ENCODE assay signal across 7 cellular contexts in genomic region chr14:92794547-92794941, GRCh38. TPM values are rescaled to one million over a fixed set of nuclear protein-coding genes. Genes with fewer than 3 reads are reported as not detected.
A peak's percentile ranks its signal among the peaks of the same experiment; 100 is the strongest.
DNase-seq lines count a peak whose midpoint lies in the region; ATAC-seq and TF ChIP-seq lines count a peak whose summit lies in the region.

No MANE protein-coding gene starts in this region.

- H3K27me3 Mint-ChIP-seq in type B pancreatic cell = peaks cover 3% of the 10 kb centered on the region

- ATAC-seq in GM21390 (IDR thresholded peaks at IDR 0.05; ENCODE audit: unreplicated experiment) (peak; percentile 1), GM21619 (IDR thresholded peaks at IDR 0.05; ENCODE audit: unreplicated experiment) (no peak)

- WGBS in mammary epithelial cell (ENCODE audit: low coverage, missing lambda C conversion rate) = 2% methylated on average over 6 of the region's 20 CpGs
- WGBS in liver = under 1% methylated on average over 20 of the region's 20 CpGs

- peak overlapping the region; percentile 98 for H3K9ac ChIP-seq in mammary epithelial cell (ENCODE audit: insufficient read depth, low read length)
- H3K9ac ChIP-seq in liver (ENCODE audit: low read depth in 1 of 2, low read length in 2 of 2) = peak overlapping the region; percentile 96 to 100

- peaks cover 9% of the 10 kb centered on the region for H3K4me1 ChIP-seq in mammary epithelial cell (ENCODE audit: insufficient read depth, low read length)
- H3K4me1 ChIP-seq in liver (ENCODE audit: control insufficient read depth in 4 of 4, insufficient read depth in 4 of 4, low read length in 3 of 4) = peaks cover 6 to 43% (median 32%) of the 10 kb centered on the region in 4 donors

- dilution Hi-C loops in mammary epithelial cell (cut with HindIII; ENCODE audit: low sequenced_read_pairs) = no loop called here

- peak overlapping the region; percentile 89 for H3K27ac ChIP-seq in mammary epithelial cell (ENCODE audit: insufficient read depth, low read depth, low read length)
- peak overlapping the region; percentile 87 to 94 for H3K27ac ChIP-seq in liver (ENCODE audit: low read depth in 1 of 2, low read length in 2 of 2)

- intact Hi-C loops in mammary epithelial cell (cut with micrococcal nuclease) = no loop called here

- peaks cover 8% of the 10 kb centered on the region for H3K36me3 Mint-ChIP-seq in type B pancreatic cell

- H3K4me3 Mint-ChIP-seq in type B pancreatic cell = peak overlapping the region; percentile 92

- peak overlapping the region; percentile 91 for H3K4me2 ChIP-seq in mammary epithelial cell (ENCODE audit: insufficient read depth, low read depth, low read length)

- no peak for TF ChIP-seq RAD21 in liver (IDR thresholded peaks at IDR 0.05)

- BruUV-seq in mammary epithelial cell (replicated peaks; lab: Mats Ljungman, UMichigan) = no TSS peak

- peaks cover 10% of the 10 kb centered on the region for H3K9me3 Mint-ChIP-seq in type B pancreatic cell

- H3K79me2 ChIP-seq in mammary epithelial cell (ENCODE audit: insufficient read depth, low read length) = peaks cover 46% of the 10 kb centered on the region

- no peaks in the 10 kb centered on the region for H3K27me3 ChIP-seq in mammary epithelial cell (ENCODE audit: insufficient read depth, low read length)
- H3K27me3 ChIP-seq in liver (ENCODE audit: control insufficient read depth in 4 of 4, insufficient read depth in 4 of 4, low read length in 3 of 4) = no peaks in the 10 kb centered on the region

- peak overlapping the region; percentile 95 for H3K27ac Mint-ChIP-seq in type B pancreatic cell

- TF ChIP-seq CTCF in mammary epithelial cell (conservative IDR thresholded peaks at IDR 0.05 in 1 of 2, IDR thresholded peaks at IDR 0.05 in 1 of 2; ENCODE audit: extremely low read depth in 1 of 2, insufficient read depth in 1 of 2, low read depth in 1 of 2, low read length in 2 of 2) (no peak), liver (IDR thresholded peaks at IDR 0.05; ENCODE audit: low read depth, low read length, missing input control) (no peak), type B pancreatic cell (conservative IDR thresholded peaks at IDR 0.05) (no peak)

- H3K4me3 ChIP-seq in mammary epithelial cell (replicated peaks in 1 of 3; ENCODE audit: insufficient read depth in 1 of 3, low read depth in 2 of 3, low read length in 3 of 3) = peak overlapping the region; percentile 65 to 100 (median 99)
- peak overlapping the region; percentile 70 to 99 (median 99) for H3K4me3 ChIP-seq in liver (ENCODE audit: low read depth in 1 of 3, low read length in 3 of 3)

- H3K36me3 ChIP-seq in mammary epithelial cell (ENCODE audit: insufficient read depth, low read length) (peaks cover 7% of the 10 kb centered on the region), liver (ENCODE audit: control insufficient read depth in 4 of 4, insufficient read depth in 3 of 4, low read depth in 1 of 4, low read length in 3 of 4) (peaks cover 0 to 8% (median 4%) of the 10 kb centered on the region in 4 donors)

- H3K4me1 Mint-ChIP-seq in type B pancreatic cell (ENCODE audit: unreplicated experiment) = peaks cover 28% of the 10 kb centered on the region

- CTCF ChIA-PET in mammary epithelial cell (lab: Charles Lee; ENCODE audit: low non-redundant PET) = no interaction called here

- H3K9me3 ChIP-seq in mammary epithelial cell (replicated peaks; ENCODE audit: insufficient read depth, low read length) = no peaks in the 10 kb centered on the region
- H3K9me3 ChIP-seq in liver (ENCODE audit: control insufficient read depth in 4 of 4, low read length in 3 of 4) = peaks cover 0 to 2% (median under 1%) of the 10 kb centered on the region in 4 donors

- no peaks in the 10 kb centered on the region for H4K20me1 ChIP-seq in mammary epithelial cell (ENCODE audit: insufficient read depth, low read length)

- DNase-seq in NAMALWA (ENCODE audit: low spot score) = peak; percentile 20
- peak; percentile 4 for DNase-seq in mammary epithelial cell
- DNase-seq in type B pancreatic cell (ENCODE audit: extremely low spot score, unreplicated experiment) = no peak
- DNase-seq in NCI-H1694 (lab: John Stamatoyannopoulos, UW) = no peak

- in situ Hi-C loops in mammary epithelial cell (cut with MboI; ENCODE audit: low sequenced_read_pairs in 2 of 2) = loop anchor here in 1 of 2 donors (25.0 kb wide), 1 partner anchor 682 kb away; the partner anchor contains the start of genes ATXN3, CPSF2 and NDUFB1

- peak overlapping the region; percentile 96 for H2AFZ ChIP-seq in mammary epithelial cell (ENCODE audit: low read depth, low read length)

TF ChIP-seq in liver, 16 proteins besides CTCF, POLR2A, EP300 and RAD21:
- TF ChIP-seq ATF3 (IDR thresholded peaks at IDR 0.05) (no peak), JUND (IDR thresholded peaks at IDR 0.05) (no peak), YY1 (IDR thresholded peaks at IDR 0.05) (no peak), RXRA (IDR thresholded peaks at IDR 0.05) (no peak), FOXA2 (IDR thresholded peaks at IDR 0.05) (no peak), NR2F2 (IDR thresholded peaks at IDR 0.05) (no peak), SP1 (IDR thresholded peaks at IDR 0.05) (no peak), MAX (IDR thresholded peaks at IDR 0.05) (no peak), GABPA (IDR thresholded peaks at IDR 0.05 in 1 of 2, conservative IDR thresholded peaks at IDR 0.05 in 1 of 2) (no peak), HNF4A (conservative IDR thresholded peaks at IDR 0.05) (no peak), HNF4G (IDR thresholded peaks at IDR 0.05) (no peak), FOXA1 (IDR thresholded peaks at IDR 0.05) (no peak)
- TF ChIP-seq, protein P1, sequence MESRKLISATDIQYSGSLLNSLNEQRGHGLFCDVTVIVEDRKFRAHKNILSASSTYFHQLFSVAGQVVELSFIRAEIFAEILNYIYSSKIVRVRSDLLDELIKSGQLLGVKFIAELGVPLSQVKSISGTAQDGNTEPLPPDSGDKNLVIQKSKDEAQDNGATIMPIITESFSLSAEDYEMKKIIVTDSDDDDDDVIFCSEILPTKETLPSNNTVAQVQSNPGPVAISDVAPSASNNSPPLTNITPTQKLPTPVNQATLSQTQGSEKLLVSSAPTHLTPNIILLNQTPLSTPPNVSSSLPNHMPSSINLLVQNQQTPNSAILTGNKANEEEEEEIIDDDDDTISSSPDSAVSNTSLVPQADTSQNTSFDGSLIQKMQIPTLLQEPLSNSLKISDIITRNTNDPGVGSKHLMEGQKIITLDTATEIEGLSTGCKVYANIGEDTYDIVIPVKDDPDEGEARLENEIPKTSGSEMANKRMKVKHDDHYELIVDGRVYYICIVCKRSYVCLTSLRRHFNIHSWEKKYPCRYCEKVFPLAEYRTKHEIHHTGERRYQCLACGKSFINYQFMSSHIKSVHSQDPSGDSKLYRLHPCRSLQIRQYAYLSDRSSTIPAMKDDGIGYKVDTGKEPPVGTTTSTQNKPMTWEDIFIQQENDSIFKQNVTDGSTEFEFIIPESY (IDR thresholded peaks at IDR 0.05) = no peak

RNA-seq across cellular contexts. Expression of gene GOLGA5, which starts 0.4 kb away (rescaled TPM):
- total RNA-seq in mammary epithelial cell = 10 to 100 TPM; 38.1 to 48.5 TPM
- polyA plus RNA-seq in mammary epithelial cell = 18.9 TPM
- 16.0 TPM for polyA minus RNA-seq in mammary epithelial cell
- total RNA-seq in liver = 10 to 100 TPM; 19.2 to 39.9 TPM
- 10 to 100 TPM; 24.6 to 31.9 TPM for polyA plus RNA-seq in liver
- 27.6 and 38.1 TPM in 2 replicates for total RNA-seq in type B pancreatic cell (ENCODE audit: low replicate concordance)

RNA-seq across cellular contexts. Expression of gene LGMN, which starts 46.1 kb away (rescaled TPM):
- total RNA-seq in mammary epithelial cell (10 to 100 TPM; 28.8 to 30.2 TPM), liver (100 to 1,000 TPM in 1 of 2 donors, 10 to 100 TPM in 1; 60.2 to 192 TPM), type B pancreatic cell (ENCODE audit: low replicate concordance) (71.2 and 80.3 TPM in 2 replicates)
- polyA plus RNA-seq in mammary epithelial cell (47.9 TPM), liver (10 to 100 TPM; 56.2 to 64.6 TPM)
- 69.8 TPM for polyA minus RNA-seq in mammary epithelial cell

Comparison
In these comparisons a context has a peak if more than half of its experiments do, and no peak if none do; other contexts are left out.
1. DNase-seq: peak in NAMALWA (single experiment) and mammary epithelial cell (single experiment); none in type B pancreatic cell (single experiment) and NCI-H1694 (single experiment).